Comparison of ENCODE assay signal across 8 cellular contexts in the genomic region with DNA sequence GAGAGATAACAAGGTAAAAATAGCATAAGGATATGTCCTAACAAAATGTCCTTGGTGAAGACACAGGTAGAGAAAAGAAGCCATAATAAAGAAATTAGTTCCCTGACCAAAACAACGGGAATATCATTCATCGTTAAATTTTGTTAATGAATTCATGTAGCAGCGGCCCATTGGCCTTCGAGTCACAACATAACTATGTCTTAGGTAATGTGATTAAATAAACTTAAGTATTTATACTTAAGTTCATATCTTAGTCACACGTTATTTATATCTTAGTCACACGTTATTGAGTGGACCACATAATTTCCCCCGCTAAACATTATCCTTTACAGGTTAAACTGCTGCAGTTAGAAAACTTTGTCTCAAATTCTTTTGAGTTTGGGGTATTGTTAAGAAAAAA. TPM values are rescaled to one million over a fixed set of nuclear protein-coding genes. Genes with fewer than 3 reads are reported as not detected.
DNase-seq lines count a peak whose midpoint lies in the region; ATAC-seq and TF ChIP-seq lines count a peak whose summit lies in the region.

No MANE protein-coding gene starts in this region.

- H3K9me3 ChIP-seq in esophagus muscularis mucosa: no peaks in the 10 kb centered on the region

- H3K27ac Mint-ChIP-seq in nephron: peak overlapping the region; percentile 96 to 99 (median 99)

- H3K4me1 ChIP-seq in esophagus muscularis mucosa: peaks cover 0 to 55% (median 37%) of the 10 kb centered on the region in 4 donors

- TF ChIP-seq EP300 in esophagus muscularis mucosa (IDR thresholded peaks at IDR 0.05): no peak

- no peaks in the 10 kb centered on the region for H3K27me3 ChIP-seq in esophagus muscularis mucosa

- no peak for ATAC-seq in HG03457 (IDR thresholded peaks at IDR 0.05; ENCODE audit: unreplicated experiment)

- peaks cover 2% of the 10 kb centered on the region for H3K9me3 Mint-ChIP-seq in nephron

- peaks cover 36% of the 10 kb centered on the region for H3K4me1 Mint-ChIP-seq in nephron

- peaks cover 0 to 42% (median 15%) of the 10 kb centered on the region in 4 donors for H3K36me3 ChIP-seq in esophagus muscularis mucosa

- H3K36me3 Mint-ChIP-seq in nephron (ENCODE audit: low read depth): peaks cover 8% of the 10 kb centered on the region

- peak overlapping the region; percentile 92 to 98 (median 97) for H3K27ac ChIP-seq in esophagus muscularis mucosa (replicated peaks in 1 of 4)

- DNase-seq in AG09309 (ENCODE audit: low read depth) (peak; percentile 43), NCI-H526 treated with DMSO at 0.1 percent for 48 hours (lab: John Stamatoyannopoulos, UW) (peak; percentile 47), esophagus muscularis mucosa (ENCODE audit: extremely low spot score) (no peak), medulla oblongata (ENCODE audit: extremely low spot score) (no peak), NCI-H1105 treated with DMSO at 0.1 percent for 48 hours (lab: John Stamatoyannopoulos, UW) (no peak)
- DNase-seq in stimulated activated naive CD4-positive, alpha-beta T cell (lab: John Stamatoyannopoulos, UW): no peak

- WGBS in esophagus muscularis mucosa: 20% methylated on average over 7 of the region's 7 CpGs

- TF ChIP-seq CTCF in AG09309 (IDR thresholded peaks at IDR 0.05; ENCODE audit: control insufficient read depth, insufficient read depth, low read depth, low read length, missing control alignments) (no peak), esophagus muscularis mucosa (IDR thresholded peaks at IDR 0.05) (no peak), nephron (IDR thresholded peaks at IDR 0.05; ENCODE audit: unreplicated experiment in 3 of 3) (no peak)

- H3K27me3 Mint-ChIP-seq in nephron (ENCODE audit: low read depth): no peaks in the 10 kb centered on the region

- intact Hi-C loops in esophagus muscularis mucosa (cut with DNase I): loop anchor here (2.0 kb wide), 1 partner anchor 57 kb away; no protein-coding TSS in a partner anchor

- H3K4me3 ChIP-seq in AG09309 (ENCODE audit: control insufficient read depth, low read depth, low read length) (peak overlapping the region; percentile 68), esophagus muscularis mucosa (peak overlapping the region; percentile 79 to 98 (median 85))

- TF ChIP-seq POLR2A in esophagus muscularis mucosa (IDR thresholded peaks at IDR 0.05; ENCODE audit: low read depth): no peak

- H3K4me3 Mint-ChIP-seq in nephron: peak overlapping the region; percentile 87 to 92 (median 92)

RNA-seq across cellular contexts. Expression of a gene that starts 1.2 kb away (rescaled TPM):
- 100 to 1,000 TPM; 153 to 272 (median 240) TPM for total RNA-seq in esophagus muscularis mucosa

Comparison
In these comparisons a context has a peak if more than half of its experiments do, and no peak if none do; other contexts are left out.
1. DNase-seq: peak in AG09309 (single experiment) and NCI-H526 treated with DMSO at 0.1 percent for 48 hours (single experiment); none in esophagus muscularis mucosa (single experiment), medulla oblongata (single experiment), stimulated activated naive CD4-positive, alpha-beta T cell (0 of 6) and NCI-H1105 treated with DMSO at 0.1 percent for 48 hours (single experiment).